26 cellular contexts compared by ENCODE assay signal in genomic region chr16:85809645-85810044, GRCh38. TPM values are rescaled to one million over a fixed set of nuclear protein-coding genes. Genes with fewer than 3 reads are reported as not detected.
"Had no signal": no experiment of that assay in that cellular context is flagged by ENCODE, and none has a peak within 500 bp of the region (broad histone marks: within the 10 kb centered on the region; RNA-seq: fewer than 3 reads in every experiment).

No MANE protein-coding gene starts in this region.

- ATAC-seq: activated CD4-positive, CD25-positive, alpha-beta regulatory T cell treated with anti-CD3 and anti-CD28 coated beads, Interleukin-2, amount 50 U/mL, for 24 hours; activated T-cell treated with anti-CD3 and anti-CD28 coated beads, Interleukin-2, amount 50 U/mL, for 4 hours; activated T-helper 17 cell treated with anti-CD3 and anti-CD28 coated beads, Interleukin-2, amount 50 U/mL, for 72 hours; foreskin keratinocyte; T-helper 17 cell had no signal

- H3K4me3 ChIP-seq: breast epithelium, esophagus muscularis mucosa, left ventricle myocardium inferior, mucosa of descending colon, right lobe of liver, thyroid gland, upper lobe of left lung had no signal

- DNase-seq: activated CD4-positive, alpha-beta memory T cell treated with anti-CD3 and anti-CD28 coated beads for 36 hours; activated CD4-positive, alpha-beta T cell treated with anti-CD3 and anti-CD28 coated beads, Interleukin-2, amount 10 ng/mL, durations not matched to agents 24 days and 14 days; activated gamma-delta T cell treated with Interleukin-2 at 50 U/mL for 16 hours; activated naive CD4-positive, alpha-beta T cell treated with anti-CD3 and anti-CD28 coated beads, Interleukin-2, amount 50 U/mL, for 16 hours; activated T-cell treated with anti-CD3 and anti-CD28 coated beads, Interleukin-2, amount 50 U/mL, for 4 hours; amniotic stem cell; dermis blood vessel endothelial cell; effector CD4-positive, alpha-beta T cell; foreskin keratinocyte; left ventricle myocardium inferior; mucosa of descending colon; right lobe of liver; stimulated activated CD4-positive, alpha-beta T cell treated with anti-CD3 and anti-CD28 coated beads, Interleukin-12 subunit alpha, Interleukin-12 subunit beta, amount 100 ng/mL, for 4 hours; stimulated activated CD4-positive, alpha-beta T cell treated with anti-CD3 and anti-CD28 coated beads, Interleukin-4, amount 100 ng/mL, for 24 hours; stimulated activated naive CD8-positive, alpha-beta T cell treated with anti-CD3 and anti-CD28 coated beads, Interleukin-15, amount 100 ng/mL, for 72 hours; substantia nigra; T-helper 17 cell; T1000; thyroid gland; upper lobe of left lung; WERI-Rb-1 had no signal

- H3K4me1 ChIP-seq: breast epithelium, foreskin keratinocyte, right lobe of liver, thyroid gland, upper lobe of left lung had no signal

- H3K27ac ChIP-seq: breast epithelium, esophagus muscularis mucosa, foreskin keratinocyte, left ventricle myocardium inferior, right lobe of liver, thyroid gland, upper lobe of left lung, WERI-Rb-1 had no signal

- H3K9me3 ChIP-seq: breast epithelium, esophagus muscularis mucosa, left ventricle myocardium inferior, mucosa of descending colon, right lobe of liver, thyroid gland, upper lobe of left lung had no signal

- H3K27me3 ChIP-seq: right lobe of liver, thyroid gland, upper lobe of left lung had no signal

RNA-seq across cellular contexts. Expression of gene C16orf74, which starts 58.7 kb away (rescaled TPM):
- total RNA-seq: activated CD4-positive, alpha-beta memory T cell treated with anti-CD3 and anti-CD28 coated beads for 36 hours; natural killer cell treated with Interleukin-12 subunit alpha and Interleukin-12 subunit beta and Interleukin-15 and Interleukin-18, amount 100 ng/mL, for 72 hours had no signal
